Comparison of ENCODE assay signal across 1 cellular context in genomic region chr1:234713440-234713839, GRCh38.
TF ChIP-seq lines count a peak whose summit lies in the region.

No MANE protein-coding gene starts in this region.

TF ChIP-seq in liver, 16 proteins besides CTCF, POLR2A, EP300 and RAD21 (continued from another document):
- TF ChIP-seq ZBTB33 (IDR thresholded peaks at IDR 0.05) (no peak), FOXA1 (IDR thresholded peaks at IDR 0.05) (no peak), EGR1 (IDR thresholded peaks at IDR 0.05; ENCODE audit: low read depth in 2 of 2) (no peak), YY1 (IDR thresholded peaks at IDR 0.05) (no peak)
